9 cellular contexts compared by ENCODE assay signal in genomic region chr5:131514316-131515275, GRCh38.
DNase-seq lines count a peak whose midpoint lies in the region; ATAC-seq, FAIRE-seq and TF ChIP-seq lines count a peak whose summit lies in the region.
"Had no signal": no experiment of that assay in that cellular context is flagged by ENCODE, and none has a peak within 500 bp of the region (broad histone marks: within the 10 kb centered on the region; RNA-seq: fewer than 3 reads in every experiment).

No MANE protein-coding gene starts in this region.

- H3K27me3 ChIP-seq in SJCRH30, result no peaks in the 10 kb centered on the region

- peaks cover 23% of the 10 kb centered on the region for H3K36me3 Mint-ChIP-seq in activated naive CD8-positive, alpha-beta T cell treated with anti-CD3 and anti-CD28 coated beads, Interleukin-2, amount 10 ng/mL, durations not matched to agents 7 days and 5 days
- H3K36me3 Mint-ChIP-seq in osteocyte (ENCODE audit: unreplicated experiment), result peaks cover 12% of the 10 kb centered on the region

- peak; percentile 58 for ATAC-seq in HG03442 (IDR thresholded peaks at IDR 0.05; ENCODE audit: unreplicated experiment)
- ATAC-seq in activated naive CD8-positive, alpha-beta T cell treated with anti-CD3 and anti-CD28 coated beads, Interleukin-2, amount 10 ng/mL, durations not matched to agents 7 days and 5 days (ENCODE audit: low read depth), result peak; percentile 83

- H3K9me3 Mint-ChIP-seq in activated naive CD8-positive, alpha-beta T cell treated with anti-CD3 and anti-CD28 coated beads, Interleukin-2, amount 10 ng/mL, durations not matched to agents 7 days and 5 days, result no peaks in the 10 kb centered on the region
- no peaks in the 10 kb centered on the region for H3K9me3 Mint-ChIP-seq in osteocyte (ENCODE audit: unreplicated experiment)

- H3K4me1 Mint-ChIP-seq in activated naive CD8-positive, alpha-beta T cell treated with anti-CD3 and anti-CD28 coated beads, Interleukin-2, amount 10 ng/mL, durations not matched to agents 7 days and 5 days, result peaks cover 23% of the 10 kb centered on the region
- H3K4me1 Mint-ChIP-seq in osteocyte (ENCODE audit: unreplicated experiment), result peaks cover 14% of the 10 kb centered on the region

- TF ChIP-seq POLR2A in GM12891 (IDR thresholded peaks at IDR 0.05; ENCODE audit: low read depth, low read length) (no peak), erythroblast (IDR thresholded peaks at IDR 0.05; ENCODE audit: low read length) (no peak)

- H3K4me3 Mint-ChIP-seq in activated naive CD8-positive, alpha-beta T cell treated with anti-CD3 and anti-CD28 coated beads, Interleukin-2, amount 10 ng/mL, durations not matched to agents 7 days and 5 days, result peak overlapping the region; percentile 87
- H3K4me3 Mint-ChIP-seq in osteocyte (ENCODE audit: unreplicated experiment), result no peak overlapping the region

- H3K36me3 ChIP-seq in SJCRH30, result peaks cover 12% of the 10 kb centered on the region; the same call in 1 of the 2 replicates

- H3K4me1 ChIP-seq in SJCRH30, result no peaks in the 10 kb centered on the region

- no peak for TF ChIP-seq CTCF in osteocyte (IDR thresholded peaks at IDR 0.05)

- H3K9me3 ChIP-seq in SJCRH30 (replicated peaks), result no peaks in the 10 kb centered on the region

- DNase-seq in GM12891 (ENCODE audit: insufficient read length, low spot score) (no peak), osteocyte (ENCODE audit: extremely low spot score, unreplicated experiment) (no peak), kidney glomerular epithelial cell (lab: John Stamatoyannopoulos, UW) (no peak), erythroblast (lab: John Stamatoyannopoulos, UW) (no peak), NCI-H1694 (lab: John Stamatoyannopoulos, UW) (no peak), SJCRH30 (no peak)
- no peak for DNase-seq in activated naive CD8-positive, alpha-beta T cell treated with anti-CD3 and anti-CD28 coated beads, Interleukin-2, amount 10 ng/mL, durations not matched to agents 7 days and 5 days

- FAIRE-seq in GM12891 (lab: Jason Lieb, UNC), result peak; percentile 81

- H3K27me3 Mint-ChIP-seq in activated naive CD8-positive, alpha-beta T cell treated with anti-CD3 and anti-CD28 coated beads, Interleukin-2, amount 10 ng/mL, durations not matched to agents 7 days and 5 days, result no peaks in the 10 kb centered on the region
- H3K27me3 Mint-ChIP-seq in osteocyte (ENCODE audit: unreplicated experiment), result no peaks in the 10 kb centered on the region

- peak overlapping the region; percentile 87 for H3K27ac Mint-ChIP-seq in activated naive CD8-positive, alpha-beta T cell treated with anti-CD3 and anti-CD28 coated beads, Interleukin-2, amount 10 ng/mL, durations not matched to agents 7 days and 5 days
- peak overlapping the region; percentile 68 for H3K27ac Mint-ChIP-seq in osteocyte (ENCODE audit: unreplicated experiment)

- H3K4me3 ChIP-seq in SJCRH30, result no peak overlapping the region

- H3K27ac ChIP-seq in SJCRH30, result no peak overlapping the region
- H3K27ac ChIP-seq: HL-60 had no signal

- POLR2A ChIA-PET in activated naive CD8-positive, alpha-beta T cell treated with anti-CD3 and anti-CD28 coated beads, Interleukin-2, amount 10 ng/mL, durations not matched to agents 7 days and 5 days (lab: Charles Lee), result interaction anchor here (1.0 kb wide), 1 partner anchor 17 kb away, joined by 3 read pairs; no protein-coding TSS in a partner anchor

TF ChIP-seq in GM12891, 5 proteins besides CTCF, POLR2A, EP300 and RAD21:
- no peak for TF ChIP-seq SPI1 (IDR thresholded peaks at IDR 0.05; ENCODE audit: low read depth, low read length)
- no peak for TF ChIP-seq POU2F2 (IDR thresholded peaks at IDR 0.05; ENCODE audit: low read depth, low read length)
- no peak for TF ChIP-seq PAX5 (IDR thresholded peaks at IDR 0.05; ENCODE audit: insufficient read depth, low read length, severe bottlenecking)
- TF ChIP-seq POLR2AphosphoS5 (IDR thresholded peaks at IDR 0.05; ENCODE audit: low read depth, low read length), result no peak
- no peak for TF ChIP-seq TAF1 (IDR thresholded peaks at IDR 0.05; ENCODE audit: low read depth, low read length)
